Comparison of ENCODE assay signal across 8 cellular contexts in the genomic region with DNA sequence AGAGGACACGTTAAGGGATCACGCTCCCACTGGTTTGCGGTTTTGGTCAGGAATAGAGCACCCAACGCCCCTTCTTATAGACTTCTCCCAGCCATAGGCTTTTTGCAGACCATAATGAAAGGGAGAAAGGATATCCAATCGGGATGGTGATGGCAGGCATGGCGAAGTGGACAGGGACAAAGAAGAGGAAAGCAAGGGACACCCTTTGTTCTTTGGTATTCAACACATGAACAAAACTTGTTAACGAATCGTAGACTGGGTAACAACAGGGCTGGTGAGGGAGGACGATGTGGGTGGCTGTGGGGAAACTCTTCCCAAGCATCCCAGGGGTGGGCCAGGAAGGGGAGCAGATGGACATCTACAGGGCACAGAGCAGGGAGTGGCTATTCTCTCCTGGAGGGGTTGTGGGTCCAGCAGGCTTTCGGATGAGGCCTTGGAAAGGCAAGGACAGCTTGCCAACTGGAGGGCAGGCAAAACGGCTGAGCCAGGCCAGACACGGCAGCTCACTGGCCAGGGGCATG. TPM values are rescaled to one million over a fixed set of nuclear protein-coding genes. Genes with fewer than 3 reads are reported as not detected.
DNase-seq lines count a peak whose midpoint lies in the region; ATAC-seq, FAIRE-seq and TF ChIP-seq lines count a peak whose summit lies in the region.

No MANE protein-coding gene starts in this region.

- BruUV-seq in HepG2 (replicated peaks; lab: Mats Ljungman, UMichigan) = no TSS peak

- H3K27ac ChIP-seq in astrocyte (ENCODE audit: low read depth, low read length) (no peak overlapping the region), HepG2 (ENCODE audit: extremely low read length, insufficient read depth, low read length) (peak overlapping the region; percentile 96), testis (peak overlapping the region; percentile 100)

- H3K27me3 Mint-ChIP-seq in T-helper 2 cell treated with Interferon-gamma antibody and Interleukin-4, amounts not matched to agents 5 μg/mL and 100 μg/mL, for 36 hours (ENCODE audit: low read depth) = peaks cover 2% of the 10 kb centered on the region
- H3K27me3 Mint-ChIP-seq in astrocyte (ENCODE audit: low read depth, unreplicated experiment) = no peaks in the 10 kb centered on the region

- intact Hi-C loops in HepG2 (cut with micrococcal nuclease; ENCODE audit: unreplicated experiment) = no loop called here
- intact Hi-C loops in testis (cut with DNase I; ENCODE audit: low total_unique reads) = no loop called here

- H3K9ac ChIP-seq in astrocyte (ENCODE audit: low read length) (peak overlapping the region; percentile 100), HepG2 (ENCODE audit: insufficient read depth, low read depth, low read length) (peak overlapping the region; percentile 99)

- peaks cover 17% of the 10 kb centered on the region for H3K4me1 ChIP-seq in astrocyte (ENCODE audit: insufficient read depth, low read length)
- peaks cover 64% of the 10 kb centered on the region for H3K4me1 ChIP-seq in HepG2 (ENCODE audit: insufficient read depth, low read length)
- peaks cover 9% of the 10 kb centered on the region for H3K4me1 ChIP-seq in testis

- H4K20me1 ChIP-seq in astrocyte (ENCODE audit: insufficient read depth, low read length) (peaks cover 36% of the 10 kb centered on the region), HepG2 (ENCODE audit: insufficient read depth, low read length) (peaks cover 35% of the 10 kb centered on the region)

- H3K4me2 ChIP-seq in astrocyte (ENCODE audit: low read length) = peak overlapping the region; percentile 93
- H3K4me2 ChIP-seq in HepG2 (ENCODE audit: low read depth, low read length) = peak overlapping the region; percentile 85

- H3K27me3 ChIP-seq in astrocyte (ENCODE audit: insufficient read depth, low read length) (no peaks in the 10 kb centered on the region), HepG2 (ENCODE audit: control insufficient read depth in 1 of 2, insufficient read depth in 2 of 2, low read length in 2 of 2) (no peaks in the 10 kb centered on the region; a peak in 1 of 5 replicates), testis (no peaks in the 10 kb centered on the region)

- CTCF ChIA-PET in HepG2 (lab: Yijun Ruan, JAX; ENCODE audit: low intra/inter-chr PET ratio, low total read pairs) = no interaction called here

- peak; percentile 23 for ATAC-seq in HepG2
- ATAC-seq in HG03342 (IDR thresholded peaks at IDR 0.05; ENCODE audit: unreplicated experiment) = no peak

- TF ChIP-seq CTCF in astrocyte (IDR thresholded peaks at IDR 0.05; ENCODE audit: insufficient read depth, low read depth, low read length) = no peak
- no peak for TF ChIP-seq CTCF in HepG2 (CRISPR knock-in tag; IDR thresholded peaks at IDR 0.05)
- no peak for TF ChIP-seq CTCF in testis (IDR thresholded peaks at IDR 0.05)

- peaks cover 40% of the 10 kb centered on the region for H3K79me2 ChIP-seq in astrocyte (ENCODE audit: insufficient read depth, low read length)
- H3K79me2 ChIP-seq in HepG2 (ENCODE audit: insufficient read depth, low read length) = peaks cover 40% of the 10 kb centered on the region

- no peak for DNase-seq in T-helper 2 cell treated with Interferon-gamma antibody and Interleukin-4, amounts not matched to agents 5 μg/mL and 100 μg/mL, for 36 hours (ENCODE audit: low spot score)
- DNase-seq in T-helper 2 cell = no peak
- no peak for DNase-seq in astrocyte (ENCODE audit: low read depth)
- DNase-seq in HepG2 (ENCODE audit: low spot score) = no peak
- no peak for DNase-seq in testis
- DNase-seq in mucosa of gallbladder (ENCODE audit: low spot score) = no peak
- DNase-seq in NCI-H2227 treated with DMSO at 0.1 percent for 48 hours (lab: John Stamatoyannopoulos, UW) = no peak

- H3K9me3 ChIP-seq in astrocyte (ENCODE audit: insufficient read depth, low read depth, low read length) (no peaks in the 10 kb centered on the region), HepG2 (ENCODE audit: low read length) (no peaks in the 10 kb centered on the region), testis (no peaks in the 10 kb centered on the region)

- no peaks in the 10 kb centered on the region for H3K9me3 Mint-ChIP-seq in T-helper 2 cell treated with Interferon-gamma antibody and Interleukin-4, amounts not matched to agents 5 μg/mL and 100 μg/mL, for 36 hours
- peaks cover 3% of the 10 kb centered on the region for H3K9me3 Mint-ChIP-seq in astrocyte (ENCODE audit: unreplicated experiment)

- in situ Hi-C loops in HepG2 (cut with HindIII; ENCODE audit: extremely low pct_ligation_motif_present, low pct_unique_long_range_greater_than_20kb) = no loop called here

- POLR2A ChIA-PET in HepG2 (lab: Yijun Ruan, JAX) = interaction anchor here (0.5 to 8.4 kb wide), 28 partner anchors 8 to 1305 kb away, joined by 3 to 264 read pairs (median 6); a partner anchor contains a TSS

- H3K4me3 ChIP-seq in astrocyte (ENCODE audit: insufficient read depth, low read depth, low read length) = peak overlapping the region; percentile 100
- peak overlapping the region; percentile 81 to 97 (median 87) for H3K4me3 ChIP-seq in HepG2 (replicated peaks in 1 of 3; ENCODE audit: insufficient read depth in 1 of 3, low read depth in 2 of 3, low read length in 3 of 3)
- peak overlapping the region; percentile 100 for H3K4me3 ChIP-seq in testis

- H3K4me1 Mint-ChIP-seq in T-helper 2 cell treated with Interferon-gamma antibody and Interleukin-4, amounts not matched to agents 5 μg/mL and 100 μg/mL, for 36 hours (ENCODE audit: low read depth) = peaks cover 29% of the 10 kb centered on the region
- peaks cover 21% of the 10 kb centered on the region for H3K4me1 Mint-ChIP-seq in astrocyte (ENCODE audit: low read depth, unreplicated experiment)

- H3K4me3 Mint-ChIP-seq in T-helper 2 cell treated with Interferon-gamma antibody and Interleukin-4, amounts not matched to agents 5 μg/mL and 100 μg/mL, for 36 hours = peak overlapping the region; percentile 98
- H3K4me3 Mint-ChIP-seq in astrocyte (ENCODE audit: unreplicated experiment) = peak overlapping the region; percentile 98

- WGBS in HepG2 (ENCODE audit: low lambda C conversion rate) = 2% methylated on average over 12 of the region's 12 CpGs
- WGBS in testis, 2 donors = 40 to 50% methylated on average over 11 to 12 of the region's 12 CpGs

- TF ChIP-seq RAD21 in HepG2 (CRISPR knock-in tag; IDR thresholded peaks at IDR 0.05) = no peak

- FAIRE-seq in astrocyte (lab: Jason Lieb, UNC) (no peak), HepG2 (lab: Jason Lieb, UNC) (no peak)

- TF ChIP-seq EP300 in HepG2 (IDR thresholded peaks at IDR 0.05; ENCODE audit: low read depth in 2 of 2, low read length in 2 of 2) (no peak), HepG2 (CRISPR knock-in tag; IDR thresholded peaks at IDR 0.05; ENCODE audit: borderline replicate concordance) (no peak)

- H3K36me3 Mint-ChIP-seq in T-helper 2 cell treated with Interferon-gamma antibody and Interleukin-4, amounts not matched to agents 5 μg/mL and 100 μg/mL, for 36 hours (ENCODE audit: low read depth) = peaks cover 33% of the 10 kb centered on the region
- peaks cover 21% of the 10 kb centered on the region for H3K36me3 Mint-ChIP-seq in astrocyte (ENCODE audit: low read depth, unreplicated experiment)

- H2AFZ ChIP-seq in astrocyte (ENCODE audit: low read depth, low read length) = peak overlapping the region; percentile 93
- peak overlapping the region; percentile 88 for H2AFZ ChIP-seq in HepG2 (ENCODE audit: low read length)

- H3K27ac Mint-ChIP-seq in T-helper 2 cell treated with Interferon-gamma antibody and Interleukin-4, amounts not matched to agents 5 μg/mL and 100 μg/mL, for 36 hours = peak overlapping the region; percentile 80
- peak overlapping the region; percentile 43 for H3K27ac Mint-ChIP-seq in astrocyte (ENCODE audit: unreplicated experiment)

- TF ChIP-seq POLR2A in HepG2 (IDR thresholded peaks at IDR 0.05; ENCODE audit: insufficient read depth in 1 of 2, low read depth in 2 of 2, low read length in 2 of 2) = no peak; a peak in 1 of 4 replicates
- no peak for TF ChIP-seq POLR2A in testis (IDR thresholded peaks at IDR 0.05)

- H3K36me3 ChIP-seq in astrocyte (ENCODE audit: insufficient read depth, low read length) (peaks cover 24% of the 10 kb centered on the region), HepG2 (replicated peaks in 1 of 2; ENCODE audit: control insufficient read depth in 1 of 2, insufficient read depth in 2 of 2, low read length in 2 of 2) (peaks cover 12 to 24% of the 10 kb centered on the region in 2 experiments), testis (ENCODE audit: low read depth, missing control alignments) (no peaks in the 10 kb centered on the region)

RNA-seq across cellular contexts. Expression of a gene that starts 1.4 kb away (rescaled TPM):
- total RNA-seq in astrocyte (859 and 914 TPM in 2 replicates), HepG2 (2016; rRNA removed; fragmentation: Illumina TruSeq; extraction: Trizol) (1,472 and 2,212 TPM in 2 replicates), testis (100 to 1,000 TPM; 480 to 610 TPM), mucosa of gallbladder (893 TPM)
- total RNA-seq in HepG2 (2016; cell fraction: cytosol; rRNA removed; fragmentation: Illumina TruSeq; extraction: Trizol; ENCODE audit: low read depth) = 123 and 155 TPM in 2 replicates
- total RNA-seq in HepG2 (2016; cell fraction: insoluble cytoplasmic fraction; rRNA removed; fragmentation: Illumina TruSeq; extraction: Trizol) = 1,508 and 1,964 TPM in 2 replicates
- 383 and 490 TPM in 2 replicates for total RNA-seq in HepG2 (2016; cell fraction: membrane; rRNA removed; fragmentation: Illumina TruSeq; extraction: Trizol)
- total RNA-seq in HepG2 (2016; cell fraction: nucleus; rRNA removed; fragmentation: Illumina TruSeq; extraction: Trizol) = 1,014 and 1,081 TPM in 2 replicates
- polyA plus RNA-seq in HepG2 (2011; rRNA removed) (1,076 and 1,325 TPM in 2 replicates), testis (ENCODE audit: insufficient read depth, low read depth, low replicate concordance) (602 TPM)
- polyA plus RNA-seq in HepG2 (2011; cell fraction: cytosol; rRNA removed) = 1,072 and 1,224 TPM in 2 replicates
- 279 and 406 TPM in 2 replicates for polyA plus RNA-seq in HepG2 (2011; cell fraction: nucleus; rRNA removed)
- 1,683 and 1,883 TPM in 2 replicates for polyA plus RNA-seq in HepG2 (2012)
- polyA plus RNA-seq in HepG2 (2016; cell fraction: cytosol; fragmentation: Illumina TruSeq; extraction: Trizol; ENCODE audit: low read depth) = 155 and 188 TPM in 2 replicates
- polyA plus RNA-seq in HepG2 (2016; cell fraction: insoluble cytoplasmic fraction; fragmentation: Illumina TruSeq; extraction: Trizol; ENCODE audit: low read depth) = 2,023 and 2,380 TPM in 2 replicates
- polyA plus RNA-seq in HepG2 (2016; cell fraction: membrane; fragmentation: Illumina TruSeq; extraction: Trizol; ENCODE audit: low read depth) = 336 and 456 TPM in 2 replicates
- 1,245 and 1,272 TPM in 2 replicates for polyA plus RNA-seq in HepG2 (2016; cell fraction: nucleus; fragmentation: Illumina TruSeq; extraction: Trizol; ENCODE audit: insufficient read depth, low read depth)
- polyA minus RNA-seq in HepG2 (2011; rRNA and poly(A)+ RNA removed; ENCODE audit: low replicate concordance) = 1,001 and 1,123 TPM in 2 replicates
- polyA minus RNA-seq in HepG2 (2011; cell fraction: cytosol; rRNA and poly(A)+ RNA removed) = 1,091 and 1,101 TPM in 2 replicates
- 271 and 440 TPM in 2 replicates for polyA minus RNA-seq in HepG2 (2011; cell fraction: nucleus; rRNA and poly(A)+ RNA removed)

RNA-seq across cellular contexts. Expression of a gene that starts 11.9 kb away (rescaled TPM):
- total RNA-seq in astrocyte (61.8 and 66.6 TPM in 2 replicates), HepG2 (2016; rRNA removed; fragmentation: Illumina TruSeq; extraction: Trizol) (34.9 and 61.1 TPM in 2 replicates), testis (10 to 100 TPM; 42.4 to 49.8 TPM), mucosa of gallbladder (50.8 TPM)
- total RNA-seq in HepG2 (2016; cell fraction: cytosol; rRNA removed; fragmentation: Illumina TruSeq; extraction: Trizol; ENCODE audit: low read depth) = 21.2 and 24.1 TPM in 2 replicates
- total RNA-seq in HepG2 (2016; cell fraction: insoluble cytoplasmic fraction; rRNA removed; fragmentation: Illumina TruSeq; extraction: Trizol) = 35.1 and 62.8 TPM in 2 replicates
- 44.9 and 53.8 TPM in 2 replicates for total RNA-seq in HepG2 (2016; cell fraction: membrane; rRNA removed; fragmentation: Illumina TruSeq; extraction: Trizol)
- total RNA-seq in HepG2 (2016; cell fraction: nucleus; rRNA removed; fragmentation: Illumina TruSeq; extraction: Trizol) = 56.1 and 63.9 TPM in 2 replicates
- polyA plus RNA-seq in HepG2 (2011; rRNA removed) (148 and 168 TPM in 2 replicates), testis (ENCODE audit: insufficient read depth, low read depth, low replicate concordance) (32.1 TPM)
- 139 and 176 TPM in 2 replicates for polyA plus RNA-seq in HepG2 (2011; cell fraction: cytosol; rRNA removed)
- 99.4 and 112 TPM in 2 replicates for polyA plus RNA-seq in HepG2 (2011; cell fraction: nucleus; rRNA removed)
- 54.8 and 61.1 TPM in 2 replicates for polyA plus RNA-seq in HepG2 (2012)
- 26.8 and 34.1 TPM in 2 replicates for polyA plus RNA-seq in HepG2 (2016; cell fraction: cytosol; fragmentation: Illumina TruSeq; extraction: Trizol; ENCODE audit: low read depth)
- polyA plus RNA-seq in HepG2 (2016; cell fraction: insoluble cytoplasmic fraction; fragmentation: Illumina TruSeq; extraction: Trizol; ENCODE audit: low read depth) = 41.4 and 43.9 TPM in 2 replicates
- 45.2 and 53.5 TPM in 2 replicates for polyA plus RNA-seq in HepG2 (2016; cell fraction: membrane; fragmentation: Illumina TruSeq; extraction: Trizol; ENCODE audit: low read depth)
- polyA plus RNA-seq in HepG2 (2016; cell fraction: nucleus; fragmentation: Illumina TruSeq; extraction: Trizol; ENCODE audit: insufficient read depth, low read depth) = 95.9 and 97.5 TPM in 2 replicates
- 148 and 221 TPM in 2 replicates for polyA minus RNA-seq in HepG2 (2011; rRNA and poly(A)+ RNA removed; ENCODE audit: low replicate concordance)
- polyA minus RNA-seq in HepG2 (2011; cell fraction: cytosol; rRNA and poly(A)+ RNA removed) = 47.0 and 47.4 TPM in 2 replicates
- polyA minus RNA-seq in HepG2 (2011; cell fraction: nucleus; rRNA and poly(A)+ RNA removed) = 26.1 and 26.9 TPM in 2 replicates

RNA-seq across cellular contexts. Expression of a gene that starts 19.9 kb away (rescaled TPM):
- total RNA-seq in astrocyte (10.1 and 11.0 TPM in 2 replicates), HepG2 (2016; rRNA removed; fragmentation: Illumina TruSeq; extraction: Trizol) (14.5 and 15.0 TPM in 2 replicates), testis (10 to 100 TPM; 18.3 to 29.2 TPM), mucosa of gallbladder (10.9 TPM)
- total RNA-seq in HepG2 (2016; cell fraction: cytosol; rRNA removed; fragmentation: Illumina TruSeq; extraction: Trizol; ENCODE audit: low read depth) = 5.3 and 5.4 TPM in 2 replicates
- 15.7 and 16.3 TPM in 2 replicates for total RNA-seq in HepG2 (2016; cell fraction: insoluble cytoplasmic fraction; rRNA removed; fragmentation: Illumina TruSeq; extraction: Trizol)
- total RNA-seq in HepG2 (2016; cell fraction: membrane; rRNA removed; fragmentation: Illumina TruSeq; extraction: Trizol) = 10.7 and 10.8 TPM in 2 replicates
- 8.5 and 11.8 TPM in 2 replicates for total RNA-seq in HepG2 (2016; cell fraction: nucleus; rRNA removed; fragmentation: Illumina TruSeq; extraction: Trizol)
- polyA plus RNA-seq in HepG2 (2011; rRNA removed) (6.7 and 8.5 TPM in 2 replicates), testis (ENCODE audit: insufficient read depth, low read depth, low replicate concordance) (13.1 TPM)
- polyA plus RNA-seq in HepG2 (2011; cell fraction: cytosol; rRNA removed) = 7.7 and 9.3 TPM in 2 replicates
- polyA plus RNA-seq in HepG2 (2011; cell fraction: nucleus; rRNA removed) = 11.7 and 15.6 TPM in 2 replicates
- polyA plus RNA-seq in HepG2 (2012) = 7.1 TPM in 2 replicates
- 3.3 and 4.0 TPM in 2 replicates for polyA plus RNA-seq in HepG2 (2016; cell fraction: cytosol; fragmentation: Illumina TruSeq; extraction: Trizol; ENCODE audit: low read depth)
- polyA plus RNA-seq in HepG2 (2016; cell fraction: insoluble cytoplasmic fraction; fragmentation: Illumina TruSeq; extraction: Trizol; ENCODE audit: low read depth) = 14.6 and 14.8 TPM in 2 replicates
- polyA plus RNA-seq in HepG2 (2016; cell fraction: membrane; fragmentation: Illumina TruSeq; extraction: Trizol; ENCODE audit: low read depth) = 5.7 and 7.3 TPM in 2 replicates
- polyA plus RNA-seq in HepG2 (2016; cell fraction: nucleus; fragmentation: Illumina TruSeq; extraction: Trizol; ENCODE audit: insufficient read depth, low read depth) = 14.2 and 16.3 TPM in 2 replicates
- polyA minus RNA-seq in HepG2 (2011; rRNA and poly(A)+ RNA removed; ENCODE audit: low replicate concordance) = 3.3 and 10.9 TPM in 2 replicates
- polyA minus RNA-seq in HepG2 (2011; cell fraction: cytosol; rRNA and poly(A)+ RNA removed) = 4.6 and 6.2 TPM in 2 replicates
- 4.5 and 8.3 TPM in 2 replicates for polyA minus RNA-seq in HepG2 (2011; cell fraction: nucleus; rRNA and poly(A)+ RNA removed)

RNA-seq across cellular contexts. Expression of a gene that starts 22.1 kb away (rescaled TPM):
- total RNA-seq in astrocyte (14.8 and 15.3 TPM in 2 replicates), HepG2 (2016; rRNA removed; fragmentation: Illumina TruSeq; extraction: Trizol) (23.1 and 43.2 TPM in 2 replicates), testis (10 to 100 TPM; 51.3 to 70.0 TPM), mucosa of gallbladder (66.1 TPM)
- total RNA-seq in HepG2 (2016; cell fraction: cytosol; rRNA removed; fragmentation: Illumina TruSeq; extraction: Trizol; ENCODE audit: low read depth) = 19.7 and 24.6 TPM in 2 replicates
- total RNA-seq in HepG2 (2016; cell fraction: insoluble cytoplasmic fraction; rRNA removed; fragmentation: Illumina TruSeq; extraction: Trizol) = 22.9 and 41.9 TPM in 2 replicates
- total RNA-seq in HepG2 (2016; cell fraction: membrane; rRNA removed; fragmentation: Illumina TruSeq; extraction: Trizol) = 37.5 and 40.9 TPM in 2 replicates
- total RNA-seq in HepG2 (2016; cell fraction: nucleus; rRNA removed; fragmentation: Illumina TruSeq; extraction: Trizol) = 42.6 and 53.1 TPM in 2 replicates
- polyA plus RNA-seq in HepG2 (2011; rRNA removed) (95.5 and 106 TPM in 2 replicates), testis (ENCODE audit: insufficient read depth, low read depth, low replicate concordance) (41.2 TPM)
- 92.8 and 113 TPM in 2 replicates for polyA plus RNA-seq in HepG2 (2011; cell fraction: cytosol; rRNA removed)
- polyA plus RNA-seq in HepG2 (2011; cell fraction: nucleus; rRNA removed) = 132 and 138 TPM in 2 replicates
- 38.8 and 43.9 TPM in 2 replicates for polyA plus RNA-seq in HepG2 (2012)
- polyA plus RNA-seq in HepG2 (2016; cell fraction: cytosol; fragmentation: Illumina TruSeq; extraction: Trizol; ENCODE audit: low read depth) = 32.1 and 36.6 TPM in 2 replicates
- polyA plus RNA-seq in HepG2 (2016; cell fraction: insoluble cytoplasmic fraction; fragmentation: Illumina TruSeq; extraction: Trizol; ENCODE audit: low read depth) = 35.2 and 35.6 TPM in 2 replicates
- 48.6 and 49.6 TPM in 2 replicates for polyA plus RNA-seq in HepG2 (2016; cell fraction: membrane; fragmentation: Illumina TruSeq; extraction: Trizol; ENCODE audit: low read depth)
- 82.7 and 90.9 TPM in 2 replicates for polyA plus RNA-seq in HepG2 (2016; cell fraction: nucleus; fragmentation: Illumina TruSeq; extraction: Trizol; ENCODE audit: insufficient read depth, low read depth)
- polyA minus RNA-seq in HepG2 (2011; rRNA and poly(A)+ RNA removed; ENCODE audit: low replicate concordance) = 236 and 248 TPM in 2 replicates
- 35.4 and 40.0 TPM in 2 replicates for polyA minus RNA-seq in HepG2 (2011; cell fraction: cytosol; rRNA and poly(A)+ RNA removed)
- 37.0 and 39.3 TPM in 2 replicates for polyA minus RNA-seq in HepG2 (2011; cell fraction: nucleus; rRNA and poly(A)+ RNA removed)

RNA-seq across cellular contexts. Expression of a gene that starts 24.8 kb away (rescaled TPM):
- 0.07 and 0.09 TPM in 2 replicates for total RNA-seq in astrocyte
- not detected in 2 replicates for total RNA-seq in HepG2 (2016; rRNA removed; fragmentation: Illumina TruSeq; extraction: Trizol)
- total RNA-seq in HepG2 (2016; cell fraction: cytosol; rRNA removed; fragmentation: Illumina TruSeq; extraction: Trizol; ENCODE audit: low read depth) = not detected in 2 replicates
- total RNA-seq in HepG2 (2016; cell fraction: insoluble cytoplasmic fraction; rRNA removed; fragmentation: Illumina TruSeq; extraction: Trizol) = 0.06 TPM in 1 of 2 replicates, not detected in the other
- total RNA-seq in HepG2 (2016; cell fraction: membrane; rRNA removed; fragmentation: Illumina TruSeq; extraction: Trizol) = not detected in 2 replicates
- total RNA-seq in HepG2 (2016; cell fraction: nucleus; rRNA removed; fragmentation: Illumina TruSeq; extraction: Trizol) = not detected in 2 replicates
- polyA plus RNA-seq in HepG2 (2011; rRNA removed) = 0.01 TPM in 1 of 2 replicates, not detected in the other
- 0.01 TPM in 1 of 2 replicates, not detected in the other for polyA plus RNA-seq in HepG2 (2011; cell fraction: cytosol; rRNA removed)
- 0.02 TPM in 1 of 2 replicates, not detected in the other for polyA plus RNA-seq in HepG2 (2011; cell fraction: nucleus; rRNA removed)
- 0.19 TPM in 2 replicates for polyA plus RNA-seq in HepG2 (2012)
- not detected in 2 replicates for polyA plus RNA-seq in HepG2 (2016; cell fraction: cytosol; fragmentation: Illumina TruSeq; extraction: Trizol; ENCODE audit: low read depth)
- not detected in 2 replicates for polyA plus RNA-seq in HepG2 (2016; cell fraction: insoluble cytoplasmic fraction; fragmentation: Illumina TruSeq; extraction: Trizol; ENCODE audit: low read depth)
- polyA plus RNA-seq in HepG2 (2016; cell fraction: membrane; fragmentation: Illumina TruSeq; extraction: Trizol; ENCODE audit: low read depth) = not detected in 2 replicates
- not detected in 2 replicates for polyA plus RNA-seq in HepG2 (2016; cell fraction: nucleus; fragmentation: Illumina TruSeq; extraction: Trizol; ENCODE audit: insufficient read depth, low read depth)
- polyA minus RNA-seq in HepG2 (2011; rRNA and poly(A)+ RNA removed; ENCODE audit: low replicate concordance) = not detected in 2 replicates
- not detected in 2 replicates for polyA minus RNA-seq in HepG2 (2011; cell fraction: cytosol; rRNA and poly(A)+ RNA removed)
- not detected in 2 replicates for polyA minus RNA-seq in HepG2 (2011; cell fraction: nucleus; rRNA and poly(A)+ RNA removed)
- 1 to 10 TPM; 1.6 to 2.8 TPM for total RNA-seq in testis
- 1.3 TPM for polyA plus RNA-seq in testis (ENCODE audit: insufficient read depth, low read depth, low replicate concordance)
- 0.12 TPM for total RNA-seq in mucosa of gallbladder
